1 cellular context compared by ENCODE assay signal in the genomic region with DNA sequence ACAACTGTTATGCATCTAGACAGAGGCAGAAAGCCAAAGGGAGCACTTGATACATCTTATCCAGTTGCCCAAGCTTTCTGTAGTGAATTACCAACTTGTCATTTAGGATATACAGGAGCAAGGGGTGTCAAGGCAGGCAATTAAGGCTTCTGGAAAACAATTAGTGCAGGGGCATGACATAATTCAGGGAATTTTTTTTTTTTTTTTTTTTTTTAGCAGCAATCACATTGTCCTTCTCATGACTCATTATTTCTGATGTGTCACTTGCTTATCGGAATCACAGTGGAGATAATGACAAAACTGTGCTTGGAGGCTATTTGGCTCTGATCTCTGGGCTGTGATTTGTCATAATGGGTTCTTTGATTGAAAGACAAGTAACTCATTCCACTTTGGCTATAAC.
TF ChIP-seq lines count a peak whose summit lies in the region.

No MANE protein-coding gene starts in this region.

TF ChIP-seq in HepG2, 621 proteins besides CTCF, POLR2A, EP300 and RAD21 (continued from another document):
- TF ChIP-seq ZNF326 (CRISPR knock-in tag; IDR thresholded peaks at IDR 0.05; ENCODE audit: borderline replicate concordance) (no peak), KDM5B (CRISPR knock-in tag; IDR thresholded peaks at IDR 0.05; ENCODE audit: borderline replicate concordance) (no peak), NR2F2 (IDR thresholded peaks at IDR 0.05; ENCODE audit: borderline replicate concordance, low read depth) (no peak), MED13 (CRISPR knock-in tag; IDR thresholded peaks at IDR 0.05) (no peak)
- TF ChIP-seq, protein P1, sequence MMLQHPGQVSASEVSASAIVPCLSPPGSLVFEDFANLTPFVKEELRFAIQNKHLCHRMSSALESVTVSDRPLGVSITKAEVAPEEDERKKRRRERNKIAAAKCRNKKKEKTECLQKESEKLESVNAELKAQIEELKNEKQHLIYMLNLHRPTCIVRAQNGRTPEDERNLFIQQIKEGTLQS (CRISPR knock-in tag; IDR thresholded peaks at IDR 0.05) = no peak
- TF ChIP-seq, protein P2, sequence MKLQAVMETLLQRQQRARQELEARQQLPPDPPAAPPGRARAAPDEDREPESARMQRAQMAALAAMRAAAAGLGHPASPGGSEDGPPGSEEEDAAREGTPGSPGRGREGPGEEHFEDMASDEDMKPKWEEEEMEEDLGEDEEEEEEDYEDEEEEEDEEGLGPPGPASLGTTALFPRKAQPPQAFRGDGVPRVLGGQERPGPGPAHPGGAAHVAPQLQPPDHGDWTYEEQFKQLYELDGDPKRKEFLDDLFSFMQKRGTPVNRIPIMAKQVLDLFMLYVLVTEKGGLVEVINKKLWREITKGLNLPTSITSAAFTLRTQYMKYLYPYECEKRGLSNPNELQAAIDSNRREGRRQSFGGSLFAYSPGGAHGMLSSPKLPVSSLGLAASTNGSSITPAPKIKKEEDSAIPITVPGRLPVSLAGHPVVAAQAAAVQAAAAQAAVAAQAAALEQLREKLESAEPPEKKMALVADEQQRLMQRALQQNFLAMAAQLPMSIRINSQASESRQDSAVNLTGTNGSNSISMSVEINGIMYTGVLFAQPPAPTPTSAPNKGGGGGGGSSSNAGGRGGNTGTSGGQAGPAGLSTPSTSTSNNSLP (IDR thresholded peaks at IDR 0.05; ENCODE audit: low read depth, low read length) = no peak
